ENCODE assay signal across 11 cellular contexts in genomic region chr7:50436133-50436802, GRCh38. TPM values are rescaled to one million over a fixed set of nuclear protein-coding genes. Genes with fewer than 3 reads are reported as not detected.
DNase-seq lines count a peak whose midpoint lies in the region; ATAC-seq and TF ChIP-seq lines count a peak whose summit lies in the region.
"Had no signal": no experiment of that assay in that cellular context is flagged by ENCODE, and none has a peak within 500 bp of the region (broad histone marks: within the 10 kb centered on the region; RNA-seq: fewer than 3 reads in every experiment).

No MANE protein-coding gene starts in this region.

- H3K4me3 ChIP-seq in MG63, result no peak overlapping the region
- H3K4me3 ChIP-seq in choroid plexus epithelial cell (ENCODE audit: low read depth, low read length), result no peak overlapping the region
- no peak overlapping the region for H3K4me3 ChIP-seq in mesendoderm (ENCODE audit: low read length)
- H3K4me3 ChIP-seq: transverse colon had no signal

- no peak overlapping the region for H4K8ac ChIP-seq in mesendoderm (ENCODE audit: low read depth, low read length)

- H2BK15ac ChIP-seq in mesendoderm (replicated peaks; ENCODE audit: low read depth), result no peak overlapping the region

- no peak for TF ChIP-seq CTCF in choroid plexus epithelial cell (conservative IDR thresholded peaks at IDR 0.05; ENCODE audit: low read depth, low read length)

- H3K36me3 ChIP-seq in MG63 (peaks cover 33% of the 10 kb centered on the region), mesendoderm (ENCODE audit: control insufficient read depth, insufficient read depth, low read length) (peaks cover 1% of the 10 kb centered on the region)
- H3K36me3 ChIP-seq: transverse colon had no signal

- no peak overlapping the region for H3K18ac ChIP-seq in mesendoderm (ENCODE audit: low read length)

- H2AK5ac ChIP-seq in mesendoderm (ENCODE audit: low read length), result no peak overlapping the region

- H3K4me2 ChIP-seq in mesendoderm (ENCODE audit: low read length), result no peak overlapping the region

- H3K4ac ChIP-seq in mesendoderm (ENCODE audit: low read depth, low read length), result no peak overlapping the region

- no peak overlapping the region for H3K27ac ChIP-seq in mesendoderm (ENCODE audit: low read depth, low read length)
- H3K27ac ChIP-seq: transverse colon had no signal

- DNase-seq in Daoy (ENCODE audit: low read depth) (peak; percentile 94), MG63 (peak; percentile 70), choroid plexus epithelial cell (ENCODE audit: low read depth) (peak; percentile 80), mesendoderm (peak; percentile 75), NCI-H774 (lab: John Stamatoyannopoulos, UW) (no peak), NCI-H524 treated with DMSO at 0.1 percent for 48 hours (lab: John Stamatoyannopoulos, UW) (no peak), hippocampal formation (lab: John Stamatoyannopoulos, UW) (no peak)
- DNase-seq: NCI-H187 treated with DMSO at 0.1 percent for 48 hours, transverse colon had no signal

- H3K23ac ChIP-seq in mesendoderm (ENCODE audit: low read length), result no peak overlapping the region

- ATAC-seq in HG02763 (IDR thresholded peaks at IDR 0.05; ENCODE audit: unreplicated experiment), result no peak
- ATAC-seq: sciatic nerve had no signal

- no peaks in the 10 kb centered on the region for H3K4me1 ChIP-seq in mesendoderm (ENCODE audit: control insufficient read depth, low read depth, low read length)
- H3K4me1 ChIP-seq: transverse colon had no signal

- no peak overlapping the region for H3K9ac ChIP-seq in mesendoderm (ENCODE audit: low read length)

- H2BK5ac ChIP-seq in mesendoderm (ENCODE audit: low read length), result no peak overlapping the region

- H4K5ac ChIP-seq in mesendoderm (ENCODE audit: low read length), result no peak overlapping the region

- no peaks in the 10 kb centered on the region for H3K79me2 ChIP-seq in mesendoderm (ENCODE audit: control insufficient read depth, insufficient read depth, low read length)

- no peaks in the 10 kb centered on the region for H3K79me1 ChIP-seq in mesendoderm (ENCODE audit: low read length)

- no peak overlapping the region for H3K56ac ChIP-seq in mesendoderm (ENCODE audit: low read length)

- no CpG with 5 or more reads among the region's 3 CpGs for WGBS in mesendoderm (ENCODE audit: extremely low coverage, insufficient coverage, low lambda C conversion rate)

- no peaks in the 10 kb centered on the region for H3K27me3 ChIP-seq in MG63
- H3K27me3 ChIP-seq in mesendoderm (ENCODE audit: insufficient read depth, low read length, poor library complexity), result no peaks in the 10 kb centered on the region
- H3K27me3 ChIP-seq: transverse colon had no signal

- no peaks in the 10 kb centered on the region; the same call in 1 of the 2 replicates for H3K9me3 ChIP-seq in MG63
- H3K9me3 ChIP-seq: transverse colon had no signal

- H2BK120ac ChIP-seq in mesendoderm (ENCODE audit: low read depth, low read length), result no peak overlapping the region

RNA-seq across cellular contexts. Expression of gene FIGNL1, which starts 13.9 kb away (rescaled TPM):
- 66.0 and 77.2 TPM in 2 replicates for total RNA-seq in Daoy (2014; rRNA removed; shearing (Covaris generic))
- total RNA-seq in MG63 (2014; rRNA removed; shearing (Covaris generic); ENCODE audit: low replicate concordance), result 11.5 and 16.4 TPM in 2 replicates
- polyA plus RNA-seq in mesendoderm (2013, experiment 1 of 2), result 11.8 TPM
- polyA plus RNA-seq in mesendoderm (2013, experiment 2 of 2), result 12.3 TPM

Comparison
In these comparisons a context has a peak if more than half of its experiments do, and no peak if none do; other contexts are left out.
1. DNase-seq: peak in Daoy (single experiment), MG63 (single experiment), choroid plexus epithelial cell (single experiment) and mesendoderm (single experiment); none in NCI-H774 (single experiment), NCI-H524 treated with DMSO at 0.1 percent for 48 hours (single experiment) and hippocampal formation (0 of 2).